Comparison of ENCODE assay signal across 31 cellular contexts in genomic region chr4:141977433-141977832, GRCh38.
DNase-seq lines count a peak whose midpoint lies in the region; ATAC-seq, FAIRE-seq and TF ChIP-seq lines count a peak whose summit lies in the region.
"Had no signal": no experiment of that assay in that cellular context is flagged by ENCODE, and none has a peak within 500 bp of the region (broad histone marks: within the 10 kb centered on the region; RNA-seq: fewer than 3 reads in every experiment).

No MANE protein-coding gene starts in this region.

- TF ChIP-seq POLR2A in K562 (conservative IDR thresholded peaks at IDR 0.05): no peak
- TF ChIP-seq POLR2A in heart left ventricle (IDR thresholded peaks at IDR 0.05): no peak

- DNase-seq in GM03348 (ENCODE audit: low spot score): peak; percentile 3
- no peak for DNase-seq in K562 (ENCODE audit: extremely low read depth in 1 of 4, low spot score in 3 of 4)
- DNase-seq in heart left ventricle: no peak
- DNase-seq in NCI-H526 treated with DMSO at 0.1 percent for 48 hours (lab: John Stamatoyannopoulos, UW): no peak
- no peak for DNase-seq in Caco-2
- DNase-seq in HuH-7.5 (ENCODE audit: low spot score): no peak
- DNase-seq: ACHN; activated gamma-delta T cell; activated naive CD8-positive, alpha-beta T cell treated with anti-CD3 and anti-CD28 coated beads, Interleukin-2, amount 50 U/mL, for 24 hours; activated T-cell treated with anti-CD3 and anti-CD28 coated beads for 4 hours; central memory CD4-positive, alpha-beta T cell; dermis blood vessel endothelial cell; DMS53; GF-D8; H9; Kasumi-1; mesendoderm; NCI-H2171; NCI-H524 treated with DMSO at 0.1 percent for 48 hours; posterior cingulate gyrus; stimulated activated CD4-positive, alpha-beta T cell treated with anti-CD3 and anti-CD28 coated beads, Interleukin-4, amount 100 ng/mL, for 24 hours; T-helper 1 cell had no signal

- H3F3A ChIP-seq in Loucy (ENCODE audit: low read depth): no peaks in the 10 kb centered on the region

- H3K4me3 ChIP-seq in Loucy (ENCODE audit: low read length, poor library complexity, severe bottlenecking) (no peak overlapping the region), K562 (no peak overlapping the region), heart left ventricle (no peak overlapping the region), Caco-2 (ENCODE audit: low read depth, low read length) (no peak overlapping the region)

- H3K27ac Mint-ChIP-seq in Caco-2 (ENCODE audit: unreplicated experiment): no peak overlapping the region
- H3K27ac Mint-ChIP-seq: activated naive CD8-positive, alpha-beta T cell treated with anti-CD3 and anti-CD28 coated beads, Interleukin-2, amount 50 U/mL, for 24 hours; H9; stimulated activated effector memory CD8-positive, alpha-beta T cell treated with anti-CD3 and anti-CD28 coated beads, Interleukin-12 subunit alpha, Interleukin-12 subunit beta, amount 100 ng/mL, for 72 hours; type B pancreatic cell had no signal

- CTCF ChIA-PET in K562 (lab: Yijun Ruan, JAX; ENCODE audit: low intra/inter-chr PET ratio): no interaction called here
- CTCF ChIA-PET in Caco-2 (lab: Charles Lee): no interaction called here

- intact Hi-C loops in K562 (cut with micrococcal nuclease): no loop called here
- intact Hi-C loops in heart left ventricle (cut with DNase I): no loop called here
- intact Hi-C loops in Caco-2 (cut with micrococcal nuclease; ENCODE audit: unreplicated experiment): no loop called here

- TF ChIP-seq RAD21 in K562 (CRISPR knock-in tag; conservative IDR thresholded peaks at IDR 0.05 in 1 of 2, IDR thresholded peaks at IDR 0.05 in 1 of 2): no peak

- H3K9ac ChIP-seq in Loucy (ENCODE audit: low read depth, low read length, poor library complexity, severe bottlenecking): no peak overlapping the region
- H3K9ac ChIP-seq in K562 (ENCODE audit: insufficient read depth in 1 of 2, low read depth in 2 of 2, low read length in 2 of 2): no peak overlapping the region

- no peaks in the 10 kb centered on the region for H3K4me1 Mint-ChIP-seq in Caco-2 (ENCODE audit: low read depth, unreplicated experiment)
- H3K4me1 Mint-ChIP-seq: activated naive CD8-positive, alpha-beta T cell treated with anti-CD3 and anti-CD28 coated beads, Interleukin-2, amount 50 U/mL, for 24 hours; stimulated activated effector memory CD8-positive, alpha-beta T cell treated with anti-CD3 and anti-CD28 coated beads, Interleukin-12 subunit alpha, Interleukin-12 subunit beta, amount 100 ng/mL, for 72 hours had no signal

- no peaks in the 10 kb centered on the region for H3K9me3 Mint-ChIP-seq in Caco-2 (ENCODE audit: unreplicated experiment)
- H3K9me3 Mint-ChIP-seq: stimulated activated effector memory CD8-positive, alpha-beta T cell treated with anti-CD3 and anti-CD28 coated beads, Interleukin-12 subunit alpha, Interleukin-12 subunit beta, amount 100 ng/mL, for 72 hours; type B pancreatic cell had no signal

- no peaks in the 10 kb centered on the region for H3K36me3 ChIP-seq in Loucy (ENCODE audit: insufficient read depth, low read length)
- H3K36me3 ChIP-seq in K562 (ENCODE audit: control insufficient read depth, insufficient read depth, low read length): no peaks in the 10 kb centered on the region
- no peaks in the 10 kb centered on the region for H3K36me3 ChIP-seq in heart left ventricle
- no peaks in the 10 kb centered on the region for H3K36me3 ChIP-seq in Caco-2 (ENCODE audit: control insufficient read depth, insufficient read depth, low read length)

- no peak for FAIRE-seq in K562 (lab: Jason Lieb, UNC)
- FAIRE-seq: TTC549 had no signal

- peaks cover 10% of the 10 kb centered on the region; the same call in 1 of the 2 replicates for H3K9me3 ChIP-seq in Loucy (ENCODE audit: insufficient read depth, low read depth, low read length)
- H3K9me3 ChIP-seq in K562 (replicated peaks; ENCODE audit: control insufficient read depth, insufficient read depth, low read depth, low read length): no peaks in the 10 kb centered on the region; the same call in 1 of the 2 replicates
- peaks cover 0 to 2% (median 0%) of the 10 kb centered on the region in 12 donors for H3K9me3 ChIP-seq in heart left ventricle
- H3K9me3 ChIP-seq in Caco-2: no peaks in the 10 kb centered on the region

- BruUV-seq in K562 (replicated peaks; lab: Mats Ljungman, UMichigan) (no TSS peak), Caco-2 (replicated peaks; lab: Mats Ljungman, UMichigan) (no TSS peak)

- in situ Hi-C loops in K562 (cut with MboI): no loop called here

- H4K20me1 ChIP-seq in Loucy (ENCODE audit: insufficient read depth, low read length, poor library complexity, severe bottlenecking) (no peaks in the 10 kb centered on the region), K562 (replicated peaks; ENCODE audit: control insufficient read depth, insufficient read depth, low read length) (no peaks in the 10 kb centered on the region)

- H3K79me2 ChIP-seq in Loucy (ENCODE audit: insufficient read depth, low read length): no peaks in the 10 kb centered on the region
- no peaks in the 10 kb centered on the region for H3K79me2 ChIP-seq in K562 (ENCODE audit: control insufficient read depth, insufficient read depth, low read length)

- H3K27me3 ChIP-seq in Loucy (ENCODE audit: insufficient read depth, low read length, poor library complexity, severe bottlenecking) (no peaks in the 10 kb centered on the region), K562 (ENCODE audit: control insufficient read depth in 2 of 2, insufficient read depth in 2 of 2, low read length in 2 of 2) (no peaks in the 10 kb centered on the region), heart left ventricle (no peaks in the 10 kb centered on the region), Caco-2 (replicated peaks; ENCODE audit: control insufficient read depth, insufficient read depth, low read length) (no peaks in the 10 kb centered on the region)

- H3K4me1 ChIP-seq in Loucy (ENCODE audit: insufficient read depth, low read length, poor library complexity, severe bottlenecking) (no peaks in the 10 kb centered on the region), K562 (replicated peaks in 1 of 2; ENCODE audit: control insufficient read depth in 2 of 2, insufficient read depth in 2 of 2, low read length in 2 of 2) (no peaks in the 10 kb centered on the region), heart left ventricle (no peaks in the 10 kb centered on the region), Caco-2 (no peaks in the 10 kb centered on the region)

- H3K27ac ChIP-seq in K562 (ENCODE audit: extremely low read depth, low read depth, low read length) (no peak overlapping the region), heart left ventricle (no peak overlapping the region)
- H3K27ac ChIP-seq: RWPE1 had no signal

- TF ChIP-seq EP300 in K562 (IDR thresholded peaks at IDR 0.05; ENCODE audit: low read length): no peak

- POLR2A ChIA-PET in K562 (lab: Yijun Ruan, JAX) (no interaction called here), Caco-2 (lab: Charles Lee) (no interaction called here)

- H3K36me3 Mint-ChIP-seq in Caco-2 (ENCODE audit: insufficient read depth, unreplicated experiment): no peaks in the 10 kb centered on the region
- H3K36me3 Mint-ChIP-seq: stimulated activated effector memory CD8-positive, alpha-beta T cell treated with anti-CD3 and anti-CD28 coated beads, Interleukin-12 subunit alpha, Interleukin-12 subunit beta, amount 100 ng/mL, for 72 hours; type B pancreatic cell had no signal

- no peak overlapping the region for H3K4me3 Mint-ChIP-seq in Caco-2 (ENCODE audit: unreplicated experiment)
- H3K4me3 Mint-ChIP-seq: activated naive CD8-positive, alpha-beta T cell treated with anti-CD3 and anti-CD28 coated beads, Interleukin-2, amount 50 U/mL, for 24 hours; H9; stimulated activated effector memory CD8-positive, alpha-beta T cell treated with anti-CD3 and anti-CD28 coated beads, Interleukin-12 subunit alpha, Interleukin-12 subunit beta, amount 100 ng/mL, for 72 hours; type B pancreatic cell had no signal

- no peaks in the 10 kb centered on the region for H3K9me2 ChIP-seq in Loucy (replicated peaks; ENCODE audit: low read depth, low read length)

- peak; percentile 66 for ATAC-seq in GM21526 (IDR thresholded peaks at IDR 0.05; ENCODE audit: low FRiP score, unreplicated experiment)
- no peak; the same call in 2 of the 3 replicates for ATAC-seq in K562
- no peak for ATAC-seq in heart left ventricle
- ATAC-seq: activated CD4-positive, CD25-positive, alpha-beta regulatory T cell treated with anti-CD3 and anti-CD28 coated beads, Interleukin-2, amount 50 U/mL, for 24 hours; activated naive CD8-positive, alpha-beta T cell treated with anti-CD3 and anti-CD28 coated beads, Interleukin-2, amount 50 U/mL, for 24 hours; left lobe of liver; sciatic nerve; stimulated activated effector memory CD8-positive, alpha-beta T cell treated with anti-CD3 and anti-CD28 coated beads, Interleukin-12 subunit alpha, Interleukin-12 subunit beta, amount 100 ng/mL, for 72 hours had no signal

- no peak for TF ChIP-seq CTCF in Loucy (conservative IDR thresholded peaks at IDR 0.05; ENCODE audit: low read length)
- TF ChIP-seq CTCF in K562 (IDR thresholded peaks at IDR 0.05 in 2 of 3, conservative IDR thresholded peaks at IDR 0.05 in 1 of 3; ENCODE audit: insufficient read depth in 2 of 3, low read depth in 1 of 3, low read length in 3 of 3): no peak
- TF ChIP-seq CTCF in heart left ventricle (IDR thresholded peaks at IDR 0.05): no peak
- no peak for TF ChIP-seq CTCF in Caco-2 (IDR thresholded peaks at IDR 0.05; ENCODE audit: insufficient read depth in 1 of 2, low read depth in 1 of 2, low read length in 1 of 2, severe bottlenecking in 1 of 2, unreplicated experiment in 1 of 2)

- 0% methylated on average over 3 of the region's 3 CpGs for WGBS in K562 (ENCODE audit: insufficient coverage, low coverage, missing lambda C conversion rate)
- 76 to 83% (median 81%) methylated on average over 3 of the region's 3 CpGs for WGBS in heart left ventricle, 4 donors

- H3K4me2 ChIP-seq in Loucy (ENCODE audit: low read depth, low read length, poor library complexity, severe bottlenecking) (no peak overlapping the region), K562 (ENCODE audit: insufficient read depth, low read length) (no peak overlapping the region)

- H3K9me1 ChIP-seq in K562 (ENCODE audit: control insufficient read depth, insufficient read depth, low read length): no peaks in the 10 kb centered on the region

- peaks cover 5% of the 10 kb centered on the region for H3K27me3 Mint-ChIP-seq in Caco-2 (ENCODE audit: insufficient read depth, unreplicated experiment)
- H3K27me3 Mint-ChIP-seq: type B pancreatic cell had no signal

- peak overlapping the region; percentile 38; the same call in 1 of the 2 replicates for H2AFZ ChIP-seq in Loucy (ENCODE audit: low read length)
- peak overlapping the region; percentile 40; the same call in 1 of the 2 replicates for H2AFZ ChIP-seq in K562 (ENCODE audit: low read depth, low read length)

TF ChIP-seq in K562, 482 proteins besides CTCF, POLR2A, EP300 and RAD21 (continues in another document):
- TF ChIP-seq HNRNPUL1 (IDR thresholded peaks at IDR 0.05; ENCODE audit: low read length): no peak
- TF ChIP-seq ZNF134 (CRISPR knock-in tag; conservative IDR thresholded peaks at IDR 0.05): no peak
